1 cellular context compared by ENCODE assay signal in genomic region chr7:148722340-148723165, GRCh38.
TF ChIP-seq lines count a peak whose summit lies in the region.

No MANE protein-coding gene starts in this region.

TF ChIP-seq in HepG2, 621 proteins besides CTCF, POLR2A, EP300 and RAD21 (continued from another document and continues in another):
- TF ChIP-seq ATM (IDR thresholded peaks at IDR 0.05; ENCODE audit: borderline replicate concordance) (no peak), FOXK1 (CRISPR knock-in tag; IDR thresholded peaks at IDR 0.05; ENCODE audit: borderline replicate concordance, low read depth) (no peak), ZNF614 (CRISPR knock-in tag; IDR thresholded peaks at IDR 0.05; ENCODE audit: borderline replicate concordance) (no peak), ZNF256 (CRISPR knock-in tag; conservative IDR thresholded peaks at IDR 0.05) (no peak), NFATC3 (CRISPR knock-in tag; IDR thresholded peaks at IDR 0.05) (no peak), DDIT3 (CRISPR knock-in tag; IDR thresholded peaks at IDR 0.05) (no peak), ARNT (IDR thresholded peaks at IDR 0.05) (no peak), ZNF362 (CRISPR knock-in tag; IDR thresholded peaks at IDR 0.05; ENCODE audit: borderline replicate concordance) (no peak), MTF1 (CRISPR knock-in tag; IDR thresholded peaks at IDR 0.05) (no peak), ZSCAN21 (CRISPR knock-in tag; IDR thresholded peaks at IDR 0.05; ENCODE audit: borderline replicate concordance) (0 out of 2 replicates have a peak, but pooled peaks have one; percentile 27), ZNF431 (CRISPR knock-in tag; IDR thresholded peaks at IDR 0.05; ENCODE audit: borderline replicate concordance, low read depth) (no peak), HES4 (CRISPR knock-in tag; IDR thresholded peaks at IDR 0.05; ENCODE audit: borderline replicate concordance) (no peak), POLR2AphosphoS2 (IDR thresholded peaks at IDR 0.05; ENCODE audit: low read depth, low read length) (no peak), FOXC1 (CRISPR knock-in tag; IDR thresholded peaks at IDR 0.05; ENCODE audit: borderline replicate concordance) (no peak), ZNF543 (CRISPR knock-in tag; IDR thresholded peaks at IDR 0.05) (no peak), ZNF101 (CRISPR knock-in tag; IDR thresholded peaks at IDR 0.05; ENCODE audit: borderline replicate concordance, low read depth) (no peak), ZBTB4 (CRISPR knock-in tag; IDR thresholded peaks at IDR 0.05; ENCODE audit: borderline replicate concordance) (0 out of 2 replicates have a peak, but pooled peaks have one; percentile 22), ZFP90 (CRISPR knock-in tag; IDR thresholded peaks at IDR 0.05; ENCODE audit: borderline replicate concordance) (0 out of 2 replicates have a peak, but pooled peaks have one; percentile 36), BHLHE40 (IDR thresholded peaks at IDR 0.05; ENCODE audit: low read length) (no peak), U2AF1 (optimal IDR thresholded peaks at IDR 0.05; ENCODE audit: low read depth, low read length) (no peak), SNAPC5 (CRISPR knock-in tag; IDR thresholded peaks at IDR 0.05; ENCODE audit: borderline replicate concordance) (no peak), CBX2 (IDR thresholded peaks at IDR 0.05; ENCODE audit: low read depth, low read length) (no peak), CBX2 (CRISPR knock-in tag; IDR thresholded peaks at IDR 0.05; ENCODE audit: low read depth) (no peak), MLXIP (CRISPR knock-in tag; IDR thresholded peaks at IDR 0.05; ENCODE audit: borderline replicate concordance) (no peak), ZFP82 (CRISPR knock-in tag; IDR thresholded peaks at IDR 0.05; ENCODE audit: borderline replicate concordance) (no peak), EED (CRISPR knock-in tag; IDR thresholded peaks at IDR 0.05) (no peak), MXI1 (IDR thresholded peaks at IDR 0.05; ENCODE audit: borderline replicate concordance, low read depth, low read length) (no peak), ELF3 (CRISPR knock-in tag; IDR thresholded peaks at IDR 0.05) (no peak), ZBTB20 (CRISPR knock-in tag; IDR thresholded peaks at IDR 0.05; ENCODE audit: borderline replicate concordance, low read depth) (no peak), TBP (CRISPR knock-in tag; IDR thresholded peaks at IDR 0.05) (no peak), ZNF205 (CRISPR knock-in tag; IDR thresholded peaks at IDR 0.05) (no peak), SIN3B (IDR thresholded peaks at IDR 0.05; ENCODE audit: low read length) (no peak), FOXA1 (IDR thresholded peaks at IDR 0.05) (no peak), FOXA1 (CRISPR knock-in tag; IDR thresholded peaks at IDR 0.05) (no peak), KDM4B (CRISPR knock-in tag; IDR thresholded peaks at IDR 0.05) (no peak), ZNF572 (CRISPR knock-in tag; IDR thresholded peaks at IDR 0.05) (no peak), SALL1 (CRISPR knock-in tag; IDR thresholded peaks at IDR 0.05) (0 out of 2 replicates have a peak, but pooled peaks have one; percentile 10), ZNF468 (CRISPR knock-in tag; IDR thresholded peaks at IDR 0.05) (no peak), ZBTB38 (CRISPR knock-in tag; IDR thresholded peaks at IDR 0.05) (no peak), ZNF34 (CRISPR knock-in tag; IDR thresholded peaks at IDR 0.05; ENCODE audit: borderline replicate concordance) (no peak)
- TF ChIP-seq, protein P1, sequence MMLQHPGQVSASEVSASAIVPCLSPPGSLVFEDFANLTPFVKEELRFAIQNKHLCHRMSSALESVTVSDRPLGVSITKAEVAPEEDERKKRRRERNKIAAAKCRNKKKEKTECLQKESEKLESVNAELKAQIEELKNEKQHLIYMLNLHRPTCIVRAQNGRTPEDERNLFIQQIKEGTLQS (CRISPR knock-in tag; IDR thresholded peaks at IDR 0.05), result no peak
- TF ChIP-seq, protein P2, sequence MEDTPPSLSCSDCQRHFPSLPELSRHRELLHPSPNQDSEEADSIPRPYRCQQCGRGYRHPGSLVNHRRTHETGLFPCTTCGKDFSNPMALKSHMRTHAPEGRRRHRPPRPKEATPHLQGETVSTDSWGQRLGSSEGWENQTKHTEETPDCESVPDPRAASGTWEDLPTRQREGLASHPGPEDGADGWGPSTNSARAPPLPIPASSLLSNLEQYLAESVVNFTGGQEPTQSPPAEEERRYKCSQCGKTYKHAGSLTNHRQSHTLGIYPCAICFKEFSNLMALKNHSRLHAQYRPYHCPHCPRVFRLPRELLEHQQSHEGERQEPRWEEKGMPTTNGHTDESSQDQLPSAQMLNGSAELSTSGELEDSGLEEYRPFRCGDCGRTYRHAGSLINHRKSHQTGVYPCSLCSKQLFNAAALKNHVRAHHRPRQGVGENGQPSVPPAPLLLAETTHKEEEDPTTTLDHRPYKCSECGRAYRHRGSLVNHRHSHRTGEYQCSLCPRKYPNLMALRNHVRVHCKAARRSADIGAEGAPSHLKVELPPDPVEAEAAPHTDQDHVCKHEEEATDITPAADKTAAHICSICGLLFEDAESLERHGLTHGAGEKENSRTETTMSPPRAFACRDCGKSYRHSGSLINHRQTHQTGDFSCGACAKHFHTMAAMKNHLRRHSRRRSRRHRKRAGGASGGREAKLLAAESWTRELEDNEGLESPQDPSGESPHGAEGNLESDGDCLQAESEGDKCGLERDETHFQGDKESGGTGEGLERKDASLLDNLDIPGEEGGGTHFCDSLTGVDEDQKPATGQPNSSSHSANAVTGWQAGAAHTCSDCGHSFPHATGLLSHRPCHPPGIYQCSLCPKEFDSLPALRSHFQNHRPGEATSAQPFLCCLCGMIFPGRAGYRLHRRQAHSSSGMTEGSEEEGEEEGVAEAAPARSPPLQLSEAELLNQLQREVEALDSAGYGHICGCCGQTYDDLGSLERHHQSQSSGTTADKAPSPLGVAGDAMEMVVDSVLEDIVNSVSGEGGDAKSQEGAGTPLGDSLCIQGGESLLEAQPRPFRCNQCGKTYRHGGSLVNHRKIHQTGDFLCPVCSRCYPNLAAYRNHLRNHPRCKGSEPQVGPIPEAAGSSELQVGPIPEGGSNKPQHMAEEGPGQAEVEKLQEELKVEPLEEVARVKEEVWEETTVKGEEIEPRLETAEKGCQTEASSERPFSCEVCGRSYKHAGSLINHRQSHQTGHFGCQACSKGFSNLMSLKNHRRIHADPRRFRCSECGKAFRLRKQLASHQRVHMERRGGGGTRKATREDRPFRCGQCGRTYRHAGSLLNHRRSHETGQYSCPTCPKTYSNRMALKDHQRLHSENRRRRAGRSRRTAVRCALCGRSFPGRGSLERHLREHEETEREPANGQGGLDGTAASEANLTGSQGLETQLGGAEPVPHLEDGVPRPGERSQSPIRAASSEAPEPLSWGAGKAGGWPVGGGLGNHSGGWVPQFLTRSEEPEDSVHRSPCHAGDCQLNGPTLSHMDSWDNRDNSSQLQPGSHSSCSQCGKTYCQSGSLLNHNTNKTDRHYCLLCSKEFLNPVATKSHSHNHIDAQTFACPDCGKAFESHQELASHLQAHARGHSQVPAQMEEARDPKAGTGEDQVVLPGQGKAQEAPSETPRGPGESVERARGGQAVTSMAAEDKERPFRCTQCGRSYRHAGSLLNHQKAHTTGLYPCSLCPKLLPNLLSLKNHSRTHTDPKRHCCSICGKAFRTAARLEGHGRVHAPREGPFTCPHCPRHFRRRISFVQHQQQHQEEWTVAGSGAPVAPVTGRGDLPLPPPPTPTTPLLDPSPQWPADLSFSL (CRISPR knock-in tag; IDR thresholded peaks at IDR 0.05), result no peak
- TF ChIP-seq, protein P3, sequence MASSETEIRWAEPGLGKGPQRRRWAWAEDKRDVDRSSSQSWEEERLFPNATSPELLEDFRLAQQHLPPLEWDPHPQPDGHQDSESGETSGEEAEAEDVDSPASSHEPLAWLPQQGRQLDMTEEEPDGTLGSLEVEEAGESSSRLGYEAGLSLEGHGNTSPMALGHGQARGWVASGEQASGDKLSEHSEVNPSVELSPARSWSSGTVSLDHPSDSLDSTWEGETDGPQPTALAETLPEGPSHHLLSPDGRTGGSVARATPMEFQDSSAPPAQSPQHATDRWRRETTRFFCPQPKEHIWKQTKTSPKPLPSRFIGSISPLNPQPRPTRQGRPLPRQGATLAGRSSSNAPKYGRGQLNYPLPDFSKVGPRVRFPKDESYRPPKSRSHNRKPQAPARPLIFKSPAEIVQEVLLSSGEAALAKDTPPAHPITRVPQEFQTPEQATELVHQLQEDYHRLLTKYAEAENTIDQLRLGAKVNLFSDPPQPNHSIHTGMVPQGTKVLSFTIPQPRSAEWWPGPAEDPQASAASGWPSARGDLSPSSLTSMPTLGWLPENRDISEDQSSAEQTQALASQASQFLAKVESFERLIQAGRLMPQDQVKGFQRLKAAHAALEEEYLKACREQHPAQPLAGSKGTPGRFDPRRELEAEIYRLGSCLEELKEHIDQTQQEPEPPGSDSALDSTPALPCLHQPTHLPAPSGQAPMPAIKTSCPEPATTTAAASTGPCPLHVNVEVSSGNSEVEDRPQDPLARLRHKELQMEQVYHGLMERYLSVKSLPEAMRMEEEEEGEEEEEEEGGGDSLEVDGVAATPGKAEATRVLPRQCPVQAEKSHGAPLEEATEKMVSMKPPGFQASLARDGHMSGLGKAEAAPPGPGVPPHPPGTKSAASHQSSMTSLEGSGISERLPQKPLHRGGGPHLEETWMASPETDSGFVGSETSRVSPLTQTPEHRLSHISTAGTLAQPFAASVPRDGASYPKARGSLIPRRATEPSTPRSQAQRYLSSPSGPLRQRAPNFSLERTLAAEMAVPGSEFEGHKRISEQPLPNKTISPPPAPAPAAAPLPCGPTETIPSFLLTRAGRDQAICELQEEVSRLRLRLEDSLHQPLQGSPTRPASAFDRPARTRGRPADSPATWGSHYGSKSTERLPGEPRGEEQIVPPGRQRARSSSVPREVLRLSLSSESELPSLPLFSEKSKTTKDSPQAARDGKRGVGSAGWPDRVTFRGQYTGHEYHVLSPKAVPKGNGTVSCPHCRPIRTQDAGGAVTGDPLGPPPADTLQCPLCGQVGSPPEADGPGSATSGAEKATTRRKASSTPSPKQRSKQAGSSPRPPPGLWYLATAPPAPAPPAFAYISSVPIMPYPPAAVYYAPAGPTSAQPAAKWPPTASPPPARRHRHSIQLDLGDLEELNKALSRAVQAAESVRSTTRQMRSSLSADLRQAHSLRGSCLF (CRISPR knock-in tag; IDR thresholded peaks at IDR 0.05; ENCODE audit: borderline replicate concordance), result no peak
